ENCODE assay signal across 1 cellular context in the genomic region with DNA sequence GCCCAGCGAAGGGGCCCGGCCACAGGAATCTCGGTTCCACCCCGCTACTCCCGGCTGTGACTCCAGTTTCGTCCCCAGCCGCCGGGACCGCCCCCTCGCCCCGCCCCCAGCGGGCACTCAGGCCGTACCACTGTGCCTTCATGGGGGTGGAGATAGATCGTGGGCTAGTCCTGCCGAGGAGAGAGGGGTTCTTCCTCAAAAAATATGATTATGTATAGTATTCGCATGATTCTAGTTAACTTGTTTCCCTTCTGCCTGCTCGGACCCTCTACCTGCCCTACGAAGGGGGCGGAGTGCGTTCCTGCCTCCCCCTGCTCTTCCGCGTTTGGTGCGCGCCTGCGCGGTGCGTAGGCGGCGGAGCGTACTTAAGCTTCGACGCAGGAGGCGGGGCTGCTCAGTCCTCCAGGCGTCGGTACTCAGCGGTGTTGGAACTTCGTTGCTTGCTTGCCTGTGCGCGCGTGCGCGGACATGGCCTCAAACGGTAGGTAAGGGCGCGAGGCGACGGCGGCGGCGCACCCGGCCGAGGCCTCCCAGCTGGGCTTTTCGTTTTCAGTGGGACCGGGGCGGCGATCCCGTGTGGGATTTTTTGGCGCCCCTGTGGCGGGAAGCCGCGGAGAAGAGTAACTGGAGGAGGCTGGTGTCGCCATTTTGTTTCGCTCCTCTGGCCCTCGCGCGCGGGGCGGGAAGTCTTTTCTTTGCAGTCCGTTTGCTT.
TF ChIP-seq lines count a peak whose summit lies in the region.

Gene FUS, plus strand, starts transcription at position 393 of the 712 bp plus-strand sequence. Its CDS starts 76 bp downstream, at position 469.

TF ChIP-seq in HepG2, 621 proteins besides CTCF, POLR2A, EP300 and RAD21 (continued from another document and continues in another):
- TF ChIP-seq, protein P1, sequence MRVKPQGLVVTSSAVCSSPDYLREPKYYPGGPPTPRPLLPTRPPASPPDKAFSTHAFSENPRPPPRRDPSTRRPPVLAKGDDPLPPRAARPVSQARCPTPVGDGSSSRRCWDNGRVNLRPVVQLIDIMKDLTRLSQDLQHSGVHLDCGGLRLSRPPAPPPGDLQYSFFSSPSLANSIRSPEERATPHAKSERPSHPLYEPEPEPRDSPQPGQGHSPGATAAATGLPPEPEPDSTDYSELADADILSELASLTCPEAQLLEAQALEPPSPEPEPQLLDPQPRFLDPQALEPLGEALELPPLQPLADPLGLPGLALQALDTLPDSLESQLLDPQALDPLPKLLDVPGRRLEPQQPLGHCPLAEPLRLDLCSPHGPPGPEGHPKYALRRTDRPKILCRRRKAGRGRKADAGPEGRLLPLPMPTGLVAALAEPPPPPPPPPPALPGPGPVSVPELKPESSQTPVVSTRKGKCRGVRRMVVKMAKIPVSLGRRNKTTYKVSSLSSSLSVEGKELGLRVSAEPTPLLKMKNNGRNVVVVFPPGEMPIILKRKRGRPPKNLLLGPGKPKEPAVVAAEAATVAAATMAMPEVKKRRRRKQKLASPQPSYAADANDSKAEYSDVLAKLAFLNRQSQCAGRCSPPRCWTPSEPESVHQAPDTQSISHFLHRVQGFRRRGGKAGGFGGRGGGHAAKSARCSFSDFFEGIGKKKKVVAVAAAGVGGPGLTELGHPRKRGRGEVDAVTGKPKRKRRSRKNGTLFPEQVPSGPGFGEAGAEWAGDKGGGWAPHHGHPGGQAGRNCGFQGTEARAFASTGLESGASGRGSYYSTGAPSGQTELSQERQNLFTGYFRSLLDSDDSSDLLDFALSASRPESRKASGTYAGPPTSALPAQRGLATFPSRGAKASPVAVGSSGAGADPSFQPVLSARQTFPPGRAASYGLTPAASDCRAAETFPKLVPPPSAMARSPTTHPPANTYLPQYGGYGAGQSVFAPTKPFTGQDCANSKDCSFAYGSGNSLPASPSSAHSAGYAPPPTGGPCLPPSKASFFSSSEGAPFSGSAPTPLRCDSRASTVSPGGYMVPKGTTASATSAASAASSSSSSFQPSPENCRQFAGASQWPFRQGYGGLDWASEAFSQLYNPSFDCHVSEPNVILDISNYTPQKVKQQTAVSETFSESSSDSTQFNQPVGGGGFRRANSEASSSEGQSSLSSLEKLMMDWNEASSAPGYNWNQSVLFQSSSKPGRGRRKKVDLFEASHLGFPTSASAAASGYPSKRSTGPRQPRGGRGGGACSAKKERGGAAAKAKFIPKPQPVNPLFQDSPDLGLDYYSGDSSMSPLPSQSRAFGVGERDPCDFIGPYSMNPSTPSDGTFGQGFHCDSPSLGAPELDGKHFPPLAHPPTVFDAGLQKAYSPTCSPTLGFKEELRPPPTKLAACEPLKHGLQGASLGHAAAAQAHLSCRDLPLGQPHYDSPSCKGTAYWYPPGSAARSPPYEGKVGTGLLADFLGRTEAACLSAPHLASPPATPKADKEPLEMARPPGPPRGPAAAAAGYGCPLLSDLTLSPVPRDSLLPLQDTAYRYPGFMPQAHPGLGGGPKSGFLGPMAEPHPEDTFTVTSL (CRISPR knock-in tag; IDR thresholded peaks at IDR 0.05; ENCODE audit: borderline replicate concordance), result peak; percentile 34
- peak; percentile 18; the same call in 1 of the 2 replicates for TF ChIP-seq SOX13 (IDR thresholded peaks at IDR 0.05)
- no peak; a peak in 1 of 4 replicates for TF ChIP-seq SOX13 (CRISPR knock-in tag; conservative IDR thresholded peaks at IDR 0.05 in 1 of 2, IDR thresholded peaks at IDR 0.05 in 1 of 2)
- TF ChIP-seq SNRNP70 (IDR thresholded peaks at IDR 0.05; ENCODE audit: low read depth, low read length), result no peak
- no peak for TF ChIP-seq ZFP36 (IDR thresholded peaks at IDR 0.05; ENCODE audit: borderline replicate concordance, low read depth, low read length, partially characterized antibody)
- peak; percentile 45 for TF ChIP-seq MEIS1 (CRISPR knock-in tag; IDR thresholded peaks at IDR 0.05; ENCODE audit: borderline replicate concordance)
- TF ChIP-seq MED13 (CRISPR knock-in tag; IDR thresholded peaks at IDR 0.05), result peak; percentile 90; the same call in 1 of the 2 replicates
- TF ChIP-seq, protein P2, sequence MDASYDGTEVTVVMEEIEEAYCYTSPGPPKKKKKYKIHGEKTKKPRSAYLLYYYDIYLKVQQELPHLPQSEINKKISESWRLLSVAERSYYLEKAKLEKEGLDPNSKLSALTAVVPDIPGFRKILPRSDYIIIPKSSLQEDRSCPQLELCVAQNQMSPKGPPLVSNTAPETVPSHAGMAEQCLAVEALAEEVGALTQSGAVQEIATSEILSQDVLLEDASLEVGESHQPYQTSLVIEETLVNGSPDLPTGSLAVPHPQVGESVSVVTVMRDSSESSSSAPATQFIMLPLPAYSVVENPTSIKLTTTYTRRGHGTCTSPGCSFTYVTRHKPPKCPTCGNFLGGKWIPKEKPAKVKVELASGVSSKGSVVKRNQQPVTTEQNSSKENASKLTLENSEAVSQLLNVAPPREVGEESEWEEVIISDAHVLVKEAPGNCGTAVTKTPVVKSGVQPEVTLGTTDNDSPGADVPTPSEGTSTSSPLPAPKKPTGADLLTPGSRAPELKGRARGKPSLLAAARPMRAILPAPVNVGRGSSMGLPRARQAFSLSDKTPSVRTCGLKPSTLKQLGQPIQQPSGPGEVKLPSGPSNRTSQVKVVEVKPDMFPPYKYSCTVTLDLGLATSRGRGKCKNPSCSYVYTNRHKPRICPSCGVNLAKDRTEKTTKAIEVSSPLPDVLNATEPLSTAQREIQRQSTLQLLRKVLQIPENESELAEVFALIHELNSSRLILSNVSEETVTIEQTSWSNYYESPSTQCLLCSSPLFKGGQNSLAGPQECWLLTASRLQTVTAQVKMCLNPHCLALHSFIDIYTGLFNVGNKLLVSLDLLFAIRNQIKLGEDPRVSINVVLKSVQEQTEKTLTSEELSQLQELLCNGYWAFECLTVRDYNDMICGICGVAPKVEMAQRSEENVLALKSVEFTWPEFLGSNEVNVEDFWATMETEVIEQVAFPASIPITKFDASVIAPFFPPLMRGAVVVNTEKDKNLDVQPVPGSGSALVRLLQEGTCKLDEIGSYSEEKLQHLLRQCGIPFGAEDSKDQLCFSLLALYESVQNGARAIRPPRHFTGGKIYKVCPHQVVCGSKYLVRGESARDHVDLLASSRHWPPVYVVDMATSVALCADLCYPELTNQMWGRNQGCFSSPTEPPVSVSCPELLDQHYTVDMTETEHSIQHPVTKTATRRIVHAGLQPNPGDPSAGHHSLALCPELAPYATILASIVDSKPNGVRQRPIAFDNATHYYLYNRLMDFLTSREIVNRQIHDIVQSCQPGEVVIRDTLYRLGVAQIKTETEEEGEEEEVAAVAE (CRISPR knock-in tag; IDR thresholded peaks at IDR 0.05; ENCODE audit: borderline replicate concordance), result peak; percentile 84; the same call in 1 of the 2 replicates
- no peak for TF ChIP-seq ZNF282 (IDR thresholded peaks at IDR 0.05; ENCODE audit: partially characterized antibody)
- peak; percentile 55; the same call in 1 of the 2 replicates for TF ChIP-seq KLF9 (CRISPR knock-in tag; IDR thresholded peaks at IDR 0.05; ENCODE audit: low read depth)
- peak; percentile 99 for TF ChIP-seq ZNF546 (CRISPR knock-in tag; conservative IDR thresholded peaks at IDR 0.05)
- TF ChIP-seq TCF7L2 (IDR thresholded peaks at IDR 0.05; ENCODE audit: low read depth, low read length), result no peak
- TF ChIP-seq, protein P3, sequence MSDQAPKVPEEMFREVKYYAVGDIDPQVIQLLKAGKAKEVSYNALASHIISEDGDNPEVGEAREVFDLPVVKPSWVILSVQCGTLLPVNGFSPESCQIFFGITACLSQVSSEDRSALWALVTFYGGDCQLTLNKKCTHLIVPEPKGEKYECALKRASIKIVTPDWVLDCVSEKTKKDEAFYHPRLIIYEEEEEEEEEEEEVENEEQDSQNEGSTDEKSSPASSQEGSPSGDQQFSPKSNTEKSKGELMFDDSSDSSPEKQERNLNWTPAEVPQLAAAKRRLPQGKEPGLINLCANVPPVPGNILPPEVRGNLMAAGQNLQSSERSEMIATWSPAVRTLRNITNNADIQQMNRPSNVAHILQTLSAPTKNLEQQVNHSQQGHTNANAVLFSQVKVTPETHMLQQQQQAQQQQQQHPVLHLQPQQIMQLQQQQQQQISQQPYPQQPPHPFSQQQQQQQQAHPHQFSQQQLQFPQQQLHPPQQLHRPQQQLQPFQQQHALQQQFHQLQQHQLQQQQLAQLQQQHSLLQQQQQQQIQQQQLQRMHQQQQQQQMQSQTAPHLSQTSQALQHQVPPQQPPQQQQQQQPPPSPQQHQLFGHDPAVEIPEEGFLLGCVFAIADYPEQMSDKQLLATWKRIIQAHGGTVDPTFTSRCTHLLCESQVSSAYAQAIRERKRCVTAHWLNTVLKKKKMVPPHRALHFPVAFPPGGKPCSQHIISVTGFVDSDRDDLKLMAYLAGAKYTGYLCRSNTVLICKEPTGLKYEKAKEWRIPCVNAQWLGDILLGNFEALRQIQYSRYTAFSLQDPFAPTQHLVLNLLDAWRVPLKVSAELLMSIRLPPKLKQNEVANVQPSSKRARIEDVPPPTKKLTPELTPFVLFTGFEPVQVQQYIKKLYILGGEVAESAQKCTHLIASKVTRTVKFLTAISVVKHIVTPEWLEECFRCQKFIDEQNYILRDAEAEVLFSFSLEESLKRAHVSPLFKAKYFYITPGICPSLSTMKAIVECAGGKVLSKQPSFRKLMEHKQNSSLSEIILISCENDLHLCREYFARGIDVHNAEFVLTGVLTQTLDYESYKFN (CRISPR knock-in tag; conservative IDR thresholded peaks at IDR 0.05), result peak; percentile 62
- TF ChIP-seq, protein P4, sequence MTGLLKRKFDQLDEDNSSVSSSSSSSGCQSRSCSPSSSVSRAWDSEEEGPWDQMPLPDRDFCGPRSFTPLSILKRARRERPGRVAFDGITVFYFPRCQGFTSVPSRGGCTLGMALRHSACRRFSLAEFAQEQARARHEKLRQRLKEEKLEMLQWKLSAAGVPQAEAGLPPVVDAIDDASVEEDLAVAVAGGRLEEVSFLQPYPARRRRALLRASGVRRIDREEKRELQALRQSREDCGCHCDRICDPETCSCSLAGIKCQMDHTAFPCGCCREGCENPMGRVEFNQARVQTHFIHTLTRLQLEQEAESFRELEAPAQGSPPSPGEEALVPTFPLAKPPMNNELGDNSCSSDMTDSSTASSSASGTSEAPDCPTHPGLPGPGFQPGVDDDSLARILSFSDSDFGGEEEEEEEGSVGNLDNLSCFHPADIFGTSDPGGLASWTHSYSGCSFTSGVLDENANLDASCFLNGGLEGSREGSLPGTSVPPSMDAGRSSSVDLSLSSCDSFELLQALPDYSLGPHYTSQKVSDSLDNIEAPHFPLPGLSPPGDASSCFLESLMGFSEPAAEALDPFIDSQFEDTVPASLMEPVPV (CRISPR knock-in tag; IDR thresholded peaks at IDR 0.05), result peak; percentile 89
- TF ChIP-seq MXD4 (CRISPR knock-in tag; IDR thresholded peaks at IDR 0.05), result peak; percentile 78
- TF ChIP-seq ATAD3A (CRISPR knock-in tag; IDR thresholded peaks at IDR 0.05), result peak; percentile 95
- peak; percentile 60; the same call in 1 of the 2 replicates for TF ChIP-seq ZNF766 (CRISPR knock-in tag; IDR thresholded peaks at IDR 0.05; ENCODE audit: borderline replicate concordance)
- no peak; the same call in none of the 2 replicates for TF ChIP-seq THYN1 (CRISPR knock-in tag; IDR thresholded peaks at IDR 0.05; ENCODE audit: borderline replicate concordance, low read depth)
- peak; percentile 86 for TF ChIP-seq ZNF816 (CRISPR knock-in tag; IDR thresholded peaks at IDR 0.05; ENCODE audit: borderline replicate concordance)
- TF ChIP-seq ZFP1 (CRISPR knock-in tag; IDR thresholded peaks at IDR 0.05), result peak; percentile 94
- peak; percentile 84 for TF ChIP-seq MAZ (IDR thresholded peaks at IDR 0.05; ENCODE audit: borderline replicate concordance, low read depth, low read length)
- TF ChIP-seq MAZ (CRISPR knock-in tag; IDR thresholded peaks at IDR 0.05; ENCODE audit: low read depth), result peak; percentile 92
- TF ChIP-seq TRIM24 (CRISPR knock-in tag; IDR thresholded peaks at IDR 0.05), result no peak
- TF ChIP-seq ELF3 (CRISPR knock-in tag; IDR thresholded peaks at IDR 0.05), result peak; percentile 75; the same call in 1 of the 2 replicates
- peak; percentile 93; the same call in 1 of the 2 replicates for TF ChIP-seq ZNF256 (CRISPR knock-in tag; conservative IDR thresholded peaks at IDR 0.05)
- peak; percentile 88 for TF ChIP-seq KLF13 (CRISPR knock-in tag; IDR thresholded peaks at IDR 0.05)
- 0 out of 2 replicates have a peak, but pooled peaks have one; percentile 74 for TF ChIP-seq ZNF431 (CRISPR knock-in tag; IDR thresholded peaks at IDR 0.05; ENCODE audit: borderline replicate concordance, low read depth)
- peak; percentile 98 for TF ChIP-seq ARID2 (CRISPR knock-in tag; IDR thresholded peaks at IDR 0.05; ENCODE audit: borderline replicate concordance)
- peak; percentile 66 for TF ChIP-seq GABPB1 (CRISPR knock-in tag; IDR thresholded peaks at IDR 0.05)
- no peak for TF ChIP-seq CERS6 (CRISPR knock-in tag; IDR thresholded peaks at IDR 0.05)
- peak; percentile 98 for TF ChIP-seq TSC22D2 (CRISPR knock-in tag; IDR thresholded peaks at IDR 0.05; ENCODE audit: borderline replicate concordance)
- peak; percentile 90 for TF ChIP-seq ZSCAN25 (CRISPR knock-in tag; IDR thresholded peaks at IDR 0.05)
- peak; percentile 66 for TF ChIP-seq ZNF724P (CRISPR knock-in tag; IDR thresholded peaks at IDR 0.05; ENCODE audit: borderline replicate concordance)
- no peak for TF ChIP-seq PHB2 (IDR thresholded peaks at IDR 0.05; ENCODE audit: partially characterized antibody)
- TF ChIP-seq ISX (CRISPR knock-in tag; conservative IDR thresholded peaks at IDR 0.05), result peak; percentile 76; the same call in 1 of the 2 replicates
- peak; percentile 95 for TF ChIP-seq NR1H2 (CRISPR knock-in tag; IDR thresholded peaks at IDR 0.05; ENCODE audit: borderline replicate concordance, low read depth)
- peak; percentile 30; the same call in 1 of the 2 replicates for TF ChIP-seq NFE2 (CRISPR knock-in tag; IDR thresholded peaks at IDR 0.05)
- TF ChIP-seq SATB2 (CRISPR knock-in tag; IDR thresholded peaks at IDR 0.05), result peak; percentile 92
- peak; percentile 77 for TF ChIP-seq ELF1 (CRISPR knock-in tag; IDR thresholded peaks at IDR 0.05)
- TF ChIP-seq HOXA3 (CRISPR knock-in tag; IDR thresholded peaks at IDR 0.05), result peak; percentile 81; the same call in 1 of the 2 replicates
- TF ChIP-seq MTA1 (CRISPR knock-in tag; IDR thresholded peaks at IDR 0.05; ENCODE audit: borderline replicate concordance), result 0 out of 2 replicates have a peak, but pooled peaks have one; percentile 9
- TF ChIP-seq ARHGAP35 (CRISPR knock-in tag; IDR thresholded peaks at IDR 0.05; ENCODE audit: borderline replicate concordance), result peak; percentile 49; the same call in 1 of the 2 replicates
- peak; percentile 61; the same call in 1 of the 2 replicates for TF ChIP-seq NFKBIZ (CRISPR knock-in tag; IDR thresholded peaks at IDR 0.05)
- TF ChIP-seq, protein P5, sequence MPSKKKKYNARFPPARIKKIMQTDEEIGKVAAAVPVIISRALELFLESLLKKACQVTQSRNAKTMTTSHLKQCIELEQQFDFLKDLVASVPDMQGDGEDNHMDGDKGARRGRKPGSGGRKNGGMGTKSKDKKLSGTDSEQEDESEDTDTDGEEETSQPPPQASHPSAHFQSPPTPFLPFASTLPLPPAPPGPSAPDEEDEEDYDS (CRISPR knock-in tag; IDR thresholded peaks at IDR 0.05), result peak; percentile 100
- 0 out of 2 replicates have a peak, but pooled peaks have one; percentile 49 for TF ChIP-seq ZNF343 (CRISPR knock-in tag; IDR thresholded peaks at IDR 0.05)
- TF ChIP-seq PAF1 (CRISPR knock-in tag; IDR thresholded peaks at IDR 0.05), result no peak
